In the genomic region with DNA sequence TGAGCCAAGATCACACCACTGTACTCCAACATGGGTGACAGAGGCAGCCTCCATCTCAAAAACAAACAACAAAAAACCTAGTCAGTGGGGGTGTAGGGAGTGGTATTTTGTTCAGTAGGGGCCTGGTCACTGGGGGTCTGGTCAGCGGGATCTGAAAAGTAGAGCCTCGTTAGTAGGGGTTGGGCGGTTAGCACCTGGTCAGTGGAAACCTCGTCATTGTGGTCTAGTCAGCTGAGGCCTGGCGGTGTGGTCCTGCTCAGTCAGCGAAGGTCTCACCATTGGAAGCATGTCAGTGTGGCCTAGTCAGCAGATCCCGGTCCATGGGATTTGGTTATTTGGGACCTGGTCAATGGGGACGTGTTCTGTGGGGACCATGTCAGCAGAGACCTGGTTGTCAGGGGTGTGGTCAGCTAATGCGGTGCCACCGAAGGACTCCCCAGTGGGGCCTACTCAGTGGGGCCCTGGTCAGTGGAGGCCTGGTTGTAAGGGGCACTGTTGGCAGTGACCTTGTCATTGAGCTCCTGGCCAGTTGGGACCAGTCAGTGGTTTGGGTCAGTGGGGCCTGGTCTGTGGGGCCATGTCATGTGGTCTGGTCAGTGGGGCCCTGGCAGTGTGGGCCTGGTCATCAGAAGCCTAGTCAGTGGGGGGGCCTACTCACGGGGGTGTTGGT, we compare ENCODE assay signal across 23 cellular contexts.
"Had no signal": no experiment of that assay in that cellular context is flagged by ENCODE, and none has a peak within 500 bp of the region (broad histone marks: within the 10 kb centered on the region; RNA-seq: fewer than 3 reads in every experiment).

No MANE protein-coding gene starts in this region.

- ATAC-seq: left cardiac atrium; left ventricle myocardium superior; sciatic nerve; stimulated activated naive B cell treated with anti-CD40 and anti-IgM and Interleukin-4, amounts not matched to agents 10 μg/mL and 1 μg/mL and 100 μg/mL, for 72 hours; stimulated activated naive CD8-positive, alpha-beta T cell treated with anti-CD3 and anti-CD28 coated beads, Interleukin-15, amount 100 ng/mL, for 72 hours had no signal

- H3K27me3 ChIP-seq: colonic mucosa, hepatocyte, spleen, testis, tibial nerve had no signal

- DNase-seq: colonic mucosa; effector CD4-positive, alpha-beta T cell; endodermal cell; foreskin melanocyte; kidney; left cardiac atrium; left ventricle myocardium superior; mesenchymal stem cell; naive B cell; occipital lobe; spleen; stimulated activated CD4-positive, alpha-beta T cell treated with anti-CD3 and anti-CD28 coated beads, Interleukin-15, amount 100 ng/mL, for 24 hours; stimulated activated CD4-positive, alpha-beta T cell treated with anti-CD3 and anti-CD28 coated beads, Interleukin-1b, Interleukin-23, amount 100 ng/mL, for 48 hours; stimulated activated CD4-positive, alpha-beta T cell treated with anti-CD3 and anti-CD28 coated beads, Interleukin-4, amount 100 ng/mL, for 4 hours; stimulated activated naive B cell treated with anti-CD40 and anti-IgM and Interleukin-4, amounts not matched to agents 10 μg/mL and 1 μg/mL and 100 μg/mL, for 72 hours; stimulated activated naive CD8-positive, alpha-beta T cell treated with anti-CD3 and anti-CD28 coated beads, Interleukin-15, amount 100 ng/mL, for 72 hours had no signal

- H3K36me3 Mint-ChIP-seq: naive B cell; stimulated activated naive B cell treated with anti-CD40 and anti-IgM and Interleukin-4, amounts not matched to agents 10 μg/mL and 1 μg/mL and 100 μg/mL, for 72 hours had no signal

- H3K27ac ChIP-seq: colonic mucosa, hepatocyte, parathyroid adenoma, spleen, testis, tibial nerve had no signal

- H3K4me3 ChIP-seq: colonic mucosa, hepatocyte, lung, spleen, testis, tibial nerve had no signal

- H3K4me1 ChIP-seq: colonic mucosa, parathyroid adenoma, spleen, testis, tibial nerve had no signal

- H3K4me1 Mint-ChIP-seq: endodermal cell; naive B cell; nephron; stimulated activated naive B cell treated with anti-CD40 and anti-IgM and Interleukin-4, amounts not matched to agents 10 μg/mL and 1 μg/mL and 100 μg/mL, for 72 hours; stimulated activated naive CD8-positive, alpha-beta T cell treated with anti-CD3 and anti-CD28 coated beads, Interleukin-15, amount 100 ng/mL, for 72 hours had no signal

- H3K27me3 Mint-ChIP-seq: naive B cell; stimulated activated naive B cell treated with anti-CD40 and anti-IgM and Interleukin-4, amounts not matched to agents 10 μg/mL and 1 μg/mL and 100 μg/mL, for 72 hours; stimulated activated naive CD8-positive, alpha-beta T cell treated with anti-CD3 and anti-CD28 coated beads, Interleukin-15, amount 100 ng/mL, for 72 hours had no signal

- H3K4me3 Mint-ChIP-seq: endodermal cell; nephron; stimulated activated naive B cell treated with anti-CD40 and anti-IgM and Interleukin-4, amounts not matched to agents 10 μg/mL and 1 μg/mL and 100 μg/mL, for 72 hours; stimulated activated naive CD8-positive, alpha-beta T cell treated with anti-CD3 and anti-CD28 coated beads, Interleukin-15, amount 100 ng/mL, for 72 hours had no signal

- H3K36me3 ChIP-seq: colonic mucosa, spleen, tibial nerve had no signal

- H3K27ac Mint-ChIP-seq: endodermal cell; naive B cell; nephron; stimulated activated naive CD8-positive, alpha-beta T cell treated with anti-CD3 and anti-CD28 coated beads, Interleukin-15, amount 100 ng/mL, for 72 hours had no signal

- H3K9me3 ChIP-seq: colonic mucosa, spleen, testis, tibial nerve had no signal
